1 cellular context compared by ENCODE assay signal in the genomic region with DNA sequence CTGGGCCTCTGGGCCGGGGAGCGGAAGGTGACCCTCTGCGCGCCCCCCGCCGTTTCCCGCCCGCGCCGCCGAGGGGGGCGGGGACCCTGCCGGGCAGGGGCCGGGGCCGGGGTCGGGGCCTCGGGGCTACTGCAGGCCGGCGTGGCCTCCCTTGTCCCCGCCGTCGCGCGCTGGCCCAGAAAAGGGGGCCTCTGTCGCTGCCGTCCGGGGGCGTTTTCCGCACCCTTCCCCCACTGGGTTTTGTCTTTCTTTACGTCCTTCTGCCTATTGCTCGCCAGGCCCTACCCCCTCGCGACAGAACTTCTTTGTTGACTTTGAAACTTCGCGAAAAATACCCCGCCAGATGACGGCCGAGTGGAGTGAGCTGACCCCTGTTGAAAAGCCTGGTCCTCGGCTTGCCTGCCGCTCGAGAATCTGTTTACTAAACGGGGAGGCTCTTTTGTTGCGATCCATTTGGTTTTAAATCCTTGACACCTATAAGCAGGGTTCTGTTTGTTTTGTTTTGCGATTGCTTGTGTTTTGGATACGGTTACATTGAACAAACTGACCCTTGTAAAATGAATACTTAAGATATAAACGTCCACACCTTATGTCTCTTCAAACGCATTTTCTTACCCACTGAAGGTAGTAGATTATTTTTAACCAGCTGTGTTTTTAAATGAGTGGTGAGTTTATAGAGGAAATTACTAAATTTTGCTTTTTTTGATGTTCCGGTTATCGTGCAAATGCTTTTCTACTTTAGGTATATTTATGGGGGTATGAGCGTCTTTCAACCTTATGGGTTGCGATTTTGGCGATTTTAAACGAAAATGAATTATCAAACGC.
TF ChIP-seq lines count a peak whose summit lies in the region.

No MANE protein-coding gene starts in this region.

TF ChIP-seq in HepG2, 621 proteins besides CTCF, POLR2A, EP300 and RAD21 (continued from another document and continues in another):
- TF ChIP-seq PATZ1 (CRISPR knock-in tag; IDR thresholded peaks at IDR 0.05) (peak; percentile 47; the same call in 1 of the 2 replicates), TOE1 (CRISPR knock-in tag; IDR thresholded peaks at IDR 0.05) (no peak), HHEX (CRISPR knock-in tag; IDR thresholded peaks at IDR 0.05) (no peak), TCF12 (IDR thresholded peaks at IDR 0.05) (no peak), TCF12 (CRISPR knock-in tag; IDR thresholded peaks at IDR 0.05) (no peak), RFXANK (CRISPR knock-in tag; IDR thresholded peaks at IDR 0.05) (no peak), ISL2 (CRISPR knock-in tag; IDR thresholded peaks at IDR 0.05) (no peak), NAIF1 (CRISPR knock-in tag; IDR thresholded peaks at IDR 0.05; ENCODE audit: borderline replicate concordance) (peak; percentile 12; the same call in 1 of the 2 replicates), HMG20A (CRISPR knock-in tag; IDR thresholded peaks at IDR 0.05; ENCODE audit: borderline replicate concordance) (no peak), IKZF1 (IDR thresholded peaks at IDR 0.05) (no peak), SMAD9 (CRISPR knock-in tag; IDR thresholded peaks at IDR 0.05) (no peak), SP2 (CRISPR knock-in tag; IDR thresholded peaks at IDR 0.05) (no peak), RELA (CRISPR knock-in tag; IDR thresholded peaks at IDR 0.05) (no peak), ZNF33A (CRISPR knock-in tag; IDR thresholded peaks at IDR 0.05; ENCODE audit: borderline replicate concordance) (no peak), GABPA (IDR thresholded peaks at IDR 0.05; ENCODE audit: low read depth, low read length) (peak; percentile 39), GABPA (CRISPR knock-in tag; IDR thresholded peaks at IDR 0.05; ENCODE audit: low read depth) (no peak), RERE (CRISPR knock-in tag; IDR thresholded peaks at IDR 0.05; ENCODE audit: low read depth) (0 out of 2 replicates have a peak, but pooled peaks have one; percentile 7), KDM5A (IDR thresholded peaks at IDR 0.05; ENCODE audit: borderline replicate concordance, low read length) (peak; percentile 65; the same call in 1 of the 2 replicates), FLYWCH1 (CRISPR knock-in tag; IDR thresholded peaks at IDR 0.05) (no peak), ZMAT5 (CRISPR knock-in tag; IDR thresholded peaks at IDR 0.05; ENCODE audit: borderline replicate concordance, low read depth) (no peak), MIER3 (CRISPR knock-in tag; IDR thresholded peaks at IDR 0.05; ENCODE audit: borderline replicate concordance) (no peak), HDAC2 (CRISPR knock-in tag; IDR thresholded peaks at IDR 0.05) (no peak), ZNF7 (CRISPR knock-in tag; IDR thresholded peaks at IDR 0.05) (no peak), NPAS2 (CRISPR knock-in tag; IDR thresholded peaks at IDR 0.05; ENCODE audit: borderline replicate concordance) (no peak), ZC3H4 (CRISPR knock-in tag; IDR thresholded peaks at IDR 0.05; ENCODE audit: borderline replicate concordance) (no peak), ZBTB4 (CRISPR knock-in tag; IDR thresholded peaks at IDR 0.05; ENCODE audit: borderline replicate concordance) (no peak)
- TF ChIP-seq, protein P1, sequence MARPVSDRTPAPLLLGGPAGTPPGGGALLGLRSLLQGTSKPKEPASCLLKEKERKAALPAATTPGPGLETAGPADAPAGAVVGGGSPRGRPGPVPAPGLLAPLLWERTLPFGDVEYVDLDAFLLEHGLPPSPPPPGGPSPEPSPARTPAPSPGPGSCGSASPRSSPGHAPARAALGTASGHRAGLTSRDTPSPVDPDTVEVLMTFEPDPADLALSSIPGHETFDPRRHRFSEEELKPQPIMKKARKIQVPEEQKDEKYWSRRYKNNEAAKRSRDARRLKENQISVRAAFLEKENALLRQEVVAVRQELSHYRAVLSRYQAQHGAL (CRISPR knock-in tag; IDR thresholded peaks at IDR 0.05; ENCODE audit: not compliant biosample characterization) = no peak
- TF ChIP-seq, protein P2, sequence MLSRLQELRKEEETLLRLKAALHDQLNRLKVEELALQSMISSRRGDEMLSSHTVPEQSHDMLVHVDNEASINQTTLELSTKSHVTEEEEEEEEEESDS (CRISPR knock-in tag; IDR thresholded peaks at IDR 0.05; ENCODE audit: borderline replicate concordance) = no peak
- TF ChIP-seq, protein P3, sequence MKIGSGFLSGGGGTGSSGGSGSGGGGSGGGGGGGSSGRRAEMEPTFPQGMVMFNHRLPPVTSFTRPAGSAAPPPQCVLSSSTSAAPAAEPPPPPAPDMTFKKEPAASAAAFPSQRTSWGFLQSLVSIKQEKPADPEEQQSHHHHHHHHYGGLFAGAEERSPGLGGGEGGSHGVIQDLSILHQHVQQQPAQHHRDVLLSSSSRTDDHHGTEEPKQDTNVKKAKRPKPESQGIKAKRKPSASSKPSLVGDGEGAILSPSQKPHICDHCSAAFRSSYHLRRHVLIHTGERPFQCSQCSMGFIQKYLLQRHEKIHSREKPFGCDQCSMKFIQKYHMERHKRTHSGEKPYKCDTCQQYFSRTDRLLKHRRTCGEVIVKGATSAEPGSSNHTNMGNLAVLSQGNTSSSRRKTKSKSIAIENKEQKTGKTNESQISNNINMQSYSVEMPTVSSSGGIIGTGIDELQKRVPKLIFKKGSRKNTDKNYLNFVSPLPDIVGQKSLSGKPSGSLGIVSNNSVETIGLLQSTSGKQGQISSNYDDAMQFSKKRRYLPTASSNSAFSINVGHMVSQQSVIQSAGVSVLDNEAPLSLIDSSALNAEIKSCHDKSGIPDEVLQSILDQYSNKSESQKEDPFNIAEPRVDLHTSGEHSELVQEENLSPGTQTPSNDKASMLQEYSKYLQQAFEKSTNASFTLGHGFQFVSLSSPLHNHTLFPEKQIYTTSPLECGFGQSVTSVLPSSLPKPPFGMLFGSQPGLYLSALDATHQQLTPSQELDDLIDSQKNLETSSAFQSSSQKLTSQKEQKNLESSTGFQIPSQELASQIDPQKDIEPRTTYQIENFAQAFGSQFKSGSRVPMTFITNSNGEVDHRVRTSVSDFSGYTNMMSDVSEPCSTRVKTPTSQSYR (CRISPR knock-in tag; IDR thresholded peaks at IDR 0.05; ENCODE audit: borderline replicate concordance) = peak; percentile 47; the same call in 1 of the 2 replicates
- TF ChIP-seq, protein P4, sequence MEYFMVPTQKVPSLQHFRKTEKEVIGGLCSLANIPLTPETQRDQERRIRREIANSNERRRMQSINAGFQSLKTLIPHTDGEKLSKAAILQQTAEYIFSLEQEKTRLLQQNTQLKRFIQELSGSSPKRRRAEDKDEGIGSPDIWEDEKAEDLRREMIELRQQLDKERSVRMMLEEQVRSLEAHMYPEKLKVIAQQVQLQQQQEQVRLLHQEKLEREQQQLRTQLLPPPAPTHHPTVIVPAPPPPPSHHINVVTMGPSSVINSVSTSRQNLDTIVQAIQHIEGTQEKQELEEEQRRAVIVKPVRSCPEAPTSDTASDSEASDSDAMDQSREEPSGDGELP (IDR thresholded peaks at IDR 0.05; ENCODE audit: borderline replicate concordance, low read depth) = 0 out of 2 replicates have a peak, but pooled peaks have one; percentile 10
- TF ChIP-seq, protein P5, sequence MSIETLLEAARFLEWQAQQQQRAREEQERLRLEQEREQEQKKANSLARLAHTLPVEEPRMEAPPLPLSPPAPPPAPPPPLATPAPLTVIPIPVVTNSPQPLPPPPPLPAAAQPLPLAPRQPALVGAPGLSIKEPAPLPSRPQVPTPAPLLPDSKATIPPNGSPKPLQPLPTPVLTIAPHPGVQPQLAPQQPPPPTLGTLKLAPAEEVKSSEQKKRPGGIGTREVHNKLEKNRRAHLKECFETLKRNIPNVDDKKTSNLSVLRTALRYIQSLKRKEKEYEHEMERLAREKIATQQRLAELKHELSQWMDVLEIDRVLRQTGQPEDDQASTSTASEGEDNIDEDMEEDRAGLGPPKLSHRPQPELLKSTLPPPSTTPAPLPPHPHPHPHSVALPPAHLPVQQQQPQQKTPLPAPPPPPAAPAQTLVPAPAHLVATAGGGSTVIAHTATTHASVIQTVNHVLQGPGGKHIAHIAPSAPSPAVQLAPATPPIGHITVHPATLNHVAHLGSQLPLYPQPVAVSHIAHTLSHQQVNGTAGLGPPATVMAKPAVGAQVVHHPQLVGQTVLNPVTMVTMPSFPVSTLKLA (IDR thresholded peaks at IDR 0.05) = no peak
- TF ChIP-seq, protein P6, sequence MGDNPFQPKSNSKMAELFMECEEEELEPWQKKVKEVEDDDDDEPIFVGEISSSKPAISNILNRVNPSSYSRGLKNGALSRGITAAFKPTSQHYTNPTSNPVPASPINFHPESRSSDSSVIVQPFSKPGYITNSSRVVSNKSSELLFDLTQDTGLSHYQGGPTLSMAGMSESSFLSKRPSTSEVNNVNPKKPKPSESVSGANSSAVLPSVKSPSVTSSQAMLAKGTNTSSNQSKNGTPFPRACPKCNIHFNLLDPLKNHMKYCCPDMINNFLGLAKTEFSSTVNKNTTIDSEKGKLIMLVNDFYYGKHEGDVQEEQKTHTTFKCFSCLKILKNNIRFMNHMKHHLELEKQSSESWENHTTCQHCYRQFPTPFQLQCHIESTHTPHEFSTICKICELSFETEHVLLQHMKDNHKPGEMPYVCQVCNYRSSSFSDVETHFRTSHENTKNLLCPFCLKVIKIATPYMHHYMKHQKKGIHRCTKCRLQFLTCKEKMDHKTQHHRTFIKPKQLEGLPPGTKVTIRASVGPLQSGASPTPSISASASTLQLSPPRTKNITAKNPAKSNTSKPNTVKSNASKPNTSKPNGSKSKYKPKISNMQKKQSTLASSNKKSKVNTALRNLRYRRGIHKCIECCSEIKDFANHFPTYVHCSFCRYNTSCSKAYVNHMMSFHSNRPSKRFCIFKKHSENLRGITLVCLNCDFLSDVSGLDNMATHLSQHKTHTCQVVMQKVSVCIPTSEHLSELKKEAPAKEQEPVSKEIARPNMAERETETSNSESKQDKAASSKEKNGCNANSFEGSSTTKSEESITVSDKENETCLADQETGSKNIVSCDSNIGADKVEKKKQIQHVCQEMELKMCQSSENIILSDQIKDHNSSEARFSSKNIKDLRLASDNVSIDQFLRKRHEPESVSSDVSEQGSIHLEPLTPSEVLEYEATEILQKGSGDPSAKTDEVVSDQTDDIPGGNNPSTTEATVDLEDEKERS (CRISPR knock-in tag; IDR thresholded peaks at IDR 0.05) = no peak
